8 cellular contexts compared by ENCODE assay signal in genomic region chr11:34234086-34234740, GRCh38.
DNase-seq lines count a peak whose midpoint lies in the region; TF ChIP-seq lines count a peak whose summit lies in the region.

No MANE protein-coding gene starts in this region.

- H3K4me3 ChIP-seq in GM23248 = no peak overlapping the region
- H3K4me3 ChIP-seq in endodermal cell (ENCODE audit: low read length) = peak overlapping the region; percentile 6
- no peak overlapping the region for H3K4me3 ChIP-seq in esophagus muscularis mucosa

- peaks cover 1% of the 10 kb centered on the region for H3K27me3 Mint-ChIP-seq in activated CD4-positive, alpha-beta T cell treated with anti-CD3 and anti-CD28 coated beads, Interleukin-2, amount 10 ng/mL, durations not matched to agents 24 days and 14 days
- H3K27me3 Mint-ChIP-seq in endodermal cell (ENCODE audit: insufficient read depth) = no peaks in the 10 kb centered on the region

- peaks cover 4% of the 10 kb centered on the region for H3K9me3 Mint-ChIP-seq in activated CD4-positive, alpha-beta T cell treated with anti-CD3 and anti-CD28 coated beads, Interleukin-2, amount 10 ng/mL, durations not matched to agents 24 days and 14 days
- H3K9me3 Mint-ChIP-seq in endodermal cell = no peaks in the 10 kb centered on the region

- H4K20me1 ChIP-seq in GM23248 (ENCODE audit: insufficient read depth) = no peaks in the 10 kb centered on the region

- H3F3A ChIP-seq in GM23248 (ENCODE audit: insufficient read depth) = no peaks in the 10 kb centered on the region

- H3K9me2 ChIP-seq in GM23248 (ENCODE audit: insufficient read depth) = no peaks in the 10 kb centered on the region

- 68 to 73% methylated on average over 8 to 9 of the region's 9 CpGs for WGBS in GM23248 (ENCODE audit: low coverage in 1 of 2, low lambda C conversion rate in 2 of 2, missing lambda C conversion rate in 2 of 2), 2 experiments
- WGBS in endodermal cell (ENCODE audit: insufficient coverage in 1 of 2, insufficient read length in 1 of 2), 2 experiments = 42 to 62% methylated on average over 6 to 9 of the region's 9 CpGs
- whole genome bisulfite sequencing in esophagus muscularis mucosa = 56% methylated on average over 7 of the region's 9 CpGs

- peak overlapping the region; percentile 61 for H3K4me2 ChIP-seq in GM23248 (ENCODE audit: unreplicated experiment)

- H3K4me3 Mint-ChIP-seq in activated CD4-positive, alpha-beta T cell treated with anti-CD3 and anti-CD28 coated beads, Interleukin-2, amount 10 ng/mL, durations not matched to agents 24 days and 14 days = peak overlapping the region; percentile 30
- no peak overlapping the region for H3K4me3 Mint-ChIP-seq in endodermal cell

- no peaks in the 10 kb centered on the region for H3K9me3 ChIP-seq in GM23248 (ENCODE audit: low read depth)
- H3K9me3 ChIP-seq in KOPT-K1 (ENCODE audit: insufficient read depth, low read length, poor library complexity, severe bottlenecking) = no peaks in the 10 kb centered on the region
- no peaks in the 10 kb centered on the region for H3K9me3 ChIP-seq in endodermal cell (ENCODE audit: control insufficient read depth, low read length)
- H3K9me3 ChIP-seq in esophagus muscularis mucosa = no peaks in the 10 kb centered on the region

- H3K79me2 ChIP-seq in GM23248 (ENCODE audit: insufficient read depth) = peaks cover 6% of the 10 kb centered on the region

- H3K36me3 Mint-ChIP-seq in activated CD4-positive, alpha-beta T cell treated with anti-CD3 and anti-CD28 coated beads, Interleukin-2, amount 10 ng/mL, durations not matched to agents 24 days and 14 days (ENCODE audit: low read depth) = peaks cover 9% of the 10 kb centered on the region
- H3K36me3 Mint-ChIP-seq in endodermal cell (ENCODE audit: low read depth) = no peaks in the 10 kb centered on the region

- H3K27ac ChIP-seq in GM23248 (no peak overlapping the region), KOPT-K1 (ENCODE audit: low read depth, low read length, poor library complexity, severe bottlenecking) (peak overlapping the region; percentile 34), endodermal cell (ENCODE audit: low read depth, low read length) (no peak overlapping the region), esophagus muscularis mucosa (replicated peaks in 1 of 4) (no peak overlapping the region)

- no peak overlapping the region for H3K9ac ChIP-seq in GM23248
- H3K9ac ChIP-seq in endodermal cell (ENCODE audit: extremely low read depth, low read length, poor library complexity, severe bottlenecking) = no peak overlapping the region

- intact Hi-C loops in activated CD4-positive, alpha-beta T cell treated with anti-CD3 and anti-CD28 coated beads, Interleukin-2, amount 10 ng/mL, durations not matched to agents 24 days and 14 days (cut with micrococcal nuclease) = loop anchor here (1.0 to 10.0 kb wide), 6 partner anchors 10 to 1339 kb away; partner anchors contain the start of genes ABTB2 and QSER1
- intact Hi-C loops in esophagus muscularis mucosa (cut with DNase I) = no loop called here

- in situ Hi-C loops in GM23248 (cut with MboI) = no loop called here

- TF ChIP-seq CTCF in endodermal cell (conservative IDR thresholded peaks at IDR 0.05) (no peak), esophagus muscularis mucosa (IDR thresholded peaks at IDR 0.05) (no peak)

- peak overlapping the region; percentile 73 for H3K27ac Mint-ChIP-seq in activated CD4-positive, alpha-beta T cell treated with anti-CD3 and anti-CD28 coated beads, Interleukin-2, amount 10 ng/mL, durations not matched to agents 24 days and 14 days
- H3K27ac Mint-ChIP-seq in endodermal cell = peak overlapping the region; percentile 76

- H3K27me3 ChIP-seq in GM23248 (replicated peaks; ENCODE audit: insufficient read depth) = no peaks in the 10 kb centered on the region
- no peaks in the 10 kb centered on the region for H3K27me3 ChIP-seq in endodermal cell (ENCODE audit: control insufficient read depth, insufficient read depth, low read length, poor library complexity, severe bottlenecking)
- no peaks in the 10 kb centered on the region for H3K27me3 ChIP-seq in esophagus muscularis mucosa

- H3K36me3 ChIP-seq in GM23248 (ENCODE audit: low read depth) (no peaks in the 10 kb centered on the region), KOPT-K1 (ENCODE audit: insufficient read depth, low read length) (no peaks in the 10 kb centered on the region), endodermal cell (ENCODE audit: control insufficient read depth, insufficient read depth, low read length) (no peaks in the 10 kb centered on the region), esophagus muscularis mucosa (no peaks in the 10 kb centered on the region)

- no peak for TF ChIP-seq POLR2A in esophagus muscularis mucosa (IDR thresholded peaks at IDR 0.05; ENCODE audit: low read depth)

- H2AFZ ChIP-seq in GM23248 = no peak overlapping the region

- H3K4me1 Mint-ChIP-seq in activated CD4-positive, alpha-beta T cell treated with anti-CD3 and anti-CD28 coated beads, Interleukin-2, amount 10 ng/mL, durations not matched to agents 24 days and 14 days = peaks cover 60% of the 10 kb centered on the region
- H3K4me1 Mint-ChIP-seq in endodermal cell = peaks cover 30% of the 10 kb centered on the region

- H3K4me1 ChIP-seq in GM23248 (ENCODE audit: insufficient read depth) (peaks cover 19% of the 10 kb centered on the region), endodermal cell (ENCODE audit: control insufficient read depth, insufficient read depth, low read length) (peaks cover 22% of the 10 kb centered on the region), esophagus muscularis mucosa (no peaks in the 10 kb centered on the region)

- peak; percentile 77 for DNase-seq in ELF-1 (ENCODE audit: low read depth, low spot score)
- DNase-seq in GM23248 = peak; percentile 73
- peak; percentile 94 for DNase-seq in activated CD4-positive, alpha-beta T cell treated with anti-CD3 and anti-CD28 coated beads, Interleukin-2, amount 10 ng/mL, durations not matched to agents 24 days and 14 days
- DNase-seq in endodermal cell = peak; percentile 90
- DNase-seq in stimulated activated CD4-positive, alpha-beta T cell treated with anti-CD3 and anti-CD28 coated beads, Interleukin-12 subunit alpha, Interleukin-12 subunit beta, amount 100 ng/mL, for 24 hours (ENCODE audit: low read depth in 2 of 2) = peak; percentile 58 to 69
- DNase-seq in NCI-H82 treated with DMSO at 0.1 percent for 48 hours (lab: John Stamatoyannopoulos, UW; ENCODE audit: unreplicated experiment) = no peak
- DNase-seq in esophagus muscularis mucosa (ENCODE audit: extremely low spot score) = no peak

- TF ChIP-seq EP300 in esophagus muscularis mucosa (IDR thresholded peaks at IDR 0.05) = no peak

Comparison
In these comparisons a context has a peak if more than half of its experiments do, and no peak if none do; other contexts are left out.
1. DNase-seq: peak in ELF-1 (single experiment), GM23248 (single experiment), activated CD4-positive, alpha-beta T cell treated with anti-CD3 and anti-CD28 coated beads, Interleukin-2, amount 10 ng/mL, durations not matched to agents 24 days and 14 days (single experiment), endodermal cell (single experiment) and stimulated activated CD4-positive, alpha-beta T cell treated with anti-CD3 and anti-CD28 coated beads, Interleukin-12 subunit alpha, Interleukin-12 subunit beta, amount 100 ng/mL, for 24 hours (2 of 2); none in NCI-H82 treated with DMSO at 0.1 percent for 48 hours (single experiment) and esophagus muscularis mucosa (single experiment).